20 cellular contexts compared by ENCODE assay signal in the genomic region with DNA sequence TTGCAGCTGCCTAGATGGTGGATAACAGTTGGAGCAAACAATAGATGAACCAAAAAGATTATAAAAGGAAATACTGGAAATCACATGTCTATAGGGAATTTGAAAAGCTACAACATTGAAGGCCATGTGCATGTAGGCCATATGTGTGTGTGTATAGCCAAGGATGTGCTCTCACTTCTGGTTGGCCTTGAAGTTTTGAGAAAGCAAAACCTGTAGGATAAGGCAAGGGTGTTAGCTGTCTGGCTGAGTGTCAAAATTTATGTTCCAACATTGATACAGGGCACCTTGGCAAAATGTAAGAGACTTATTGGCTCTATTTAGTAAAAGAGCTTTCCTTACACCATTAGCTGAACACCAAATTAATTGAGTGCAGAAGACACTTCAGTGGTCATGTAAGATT.
DNase-seq lines count a peak whose midpoint lies in the region; ATAC-seq, FAIRE-seq and TF ChIP-seq lines count a peak whose summit lies in the region.
"Had no signal": no experiment of that assay in that cellular context is flagged by ENCODE, and none has a peak within 500 bp of the region (broad histone marks: within the 10 kb centered on the region; RNA-seq: fewer than 3 reads in every experiment).

No MANE protein-coding gene starts in this region.

- no peaks in the 10 kb centered on the region for H4K20me1 ChIP-seq in H1 (replicated peaks in 1 of 2; ENCODE audit: control insufficient read depth in 1 of 2, insufficient read depth in 2 of 2, low read length in 2 of 2)
- H4K20me1 ChIP-seq: BLaER1 had no signal

- no peak overlapping the region for H3K4me2 ChIP-seq in H1 (ENCODE audit: insufficient read depth in 1 of 2, low read depth in 2 of 2, low read length in 2 of 2)
- no peak overlapping the region for H3K4me2 ChIP-seq in neuronal stem cell (ENCODE audit: insufficient read depth, low read length, poor library complexity, severe bottlenecking)
- H3K4me2 ChIP-seq: BLaER1 had no signal

- no peak overlapping the region for H4K91ac ChIP-seq in H1 (replicated peaks; ENCODE audit: insufficient read length, low read length)
- no peak overlapping the region for H4K91ac ChIP-seq in neuronal stem cell (ENCODE audit: low read depth, low read length, poor library complexity)

- H3K14ac ChIP-seq in H1 (ENCODE audit: insufficient read length), result no peak overlapping the region
- no peak overlapping the region for H3K14ac ChIP-seq in neuronal stem cell (ENCODE audit: low read length)

- H4K8ac ChIP-seq in H1 (ENCODE audit: extremely low read depth, insufficient read depth, low read length) (no peak overlapping the region), neuronal stem cell (ENCODE audit: low read depth, low read length) (no peak overlapping the region)

- H2AK5ac ChIP-seq in H1 (ENCODE audit: low read depth, low read length) (no peak overlapping the region), neuronal stem cell (ENCODE audit: low read depth, low read length) (no peak overlapping the region)

- H3K18ac ChIP-seq in H1 (ENCODE audit: extremely low read depth, low read length) (no peak overlapping the region), neuronal stem cell (ENCODE audit: low read length) (no peak overlapping the region)

- H2BK12ac ChIP-seq in H1 (ENCODE audit: low read depth, low read length) (no peak overlapping the region), neuronal stem cell (ENCODE audit: low read length) (no peak overlapping the region)

- no peak for TF ChIP-seq RAD21 in H1 (IDR thresholded peaks at IDR 0.05 in 1 of 2, conservative IDR thresholded peaks at IDR 0.05 in 1 of 2; ENCODE audit: low read depth in 2 of 2, low read length in 2 of 2)

- H2AFZ ChIP-seq in H1 (ENCODE audit: low read length) (peak overlapping the region; percentile 81; the same call in 1 of the 2 replicates), neuronal stem cell (ENCODE audit: low read length) (peak overlapping the region; percentile 35)

- H2BK15ac ChIP-seq in H1 (ENCODE audit: low read length) (no peak overlapping the region), neuronal stem cell (ENCODE audit: low read length) (no peak overlapping the region)

- CTCF ChIA-PET in H1 (lab: Charles Lee; ENCODE audit: partially characterized antibody), result interaction anchor here (0.6 kb wide), 1 partner anchor 109 kb away, joined by 3 read pairs; no protein-coding TSS in a partner anchor

- peak overlapping the region; percentile 54 for H3K27ac Mint-ChIP-seq in activated T-cell treated with anti-CD3 and anti-CD28 coated beads, Interleukin-2, amount 50 U/mL, for 72 hours
- H3K27ac Mint-ChIP-seq: B cell; CD8-positive, alpha-beta T cell had no signal

- no peak for TF ChIP-seq POLR2A in H1 (IDR thresholded peaks at IDR 0.05; ENCODE audit: control extremely low read depth in 1 of 2, low read depth in 2 of 2, low read length in 2 of 2)

- POLR2A ChIA-PET in H1 (lab: Charles Lee; ENCODE audit: partially characterized antibody), result no interaction called here

- H3K79me1 ChIP-seq in H1 (ENCODE audit: low read depth, low read length), result no peaks in the 10 kb centered on the region
- H3K79me1 ChIP-seq in neuronal stem cell (ENCODE audit: low read depth, low read length), result no peaks in the 10 kb centered on the region

- no peak for TF ChIP-seq CTCF in H1 (IDR thresholded peaks at IDR 0.05; ENCODE audit: control extremely low read depth in 1 of 3, insufficient read depth in 1 of 3, low read depth in 1 of 3, low read length in 3 of 3)

- H3K4me3 ChIP-seq in H1 (ENCODE audit: extremely low read depth in 1 of 4, insufficient read depth in 2 of 4, low read depth in 3 of 4, low read length in 4 of 4) (no peak overlapping the region), neuronal stem cell (ENCODE audit: low read length in 2 of 2) (no peak overlapping the region)
- H3K4me3 ChIP-seq: BLaER1, GM12878 had no signal

- H3K27ac ChIP-seq in H1 (ENCODE audit: low read depth, low read length), result no peak overlapping the region
- H3K27ac ChIP-seq in neuronal stem cell (replicated peaks; ENCODE audit: low read length), result no peak overlapping the region
- H3K27ac ChIP-seq: 22Rv1, BLaER1, C4-2B had no signal

- H2BK20ac ChIP-seq in H1 (ENCODE audit: low read length), result no peak overlapping the region

- no peak for FAIRE-seq in H1 (lab: Jason Lieb, UNC)
- FAIRE-seq: GM12878 had no signal

- ATAC-seq in activated T-cell treated with anti-CD3 and anti-CD28 coated beads, Interleukin-2, amount 50 U/mL, for 72 hours (replicated peaks in 1 of 2), result no peak
- ATAC-seq in HG02588 (IDR thresholded peaks at IDR 0.05; ENCODE audit: unreplicated experiment), result no peak
- ATAC-seq: CD8-positive, alpha-beta T cell; GM12878; HCT116 had no signal

- no peak overlapping the region for H3K23ac ChIP-seq in H1 (ENCODE audit: insufficient read length)
- H3K23ac ChIP-seq in neuronal stem cell (ENCODE audit: low read depth, low read length, poor library complexity), result no peak overlapping the region

- H4K5ac ChIP-seq in H1 (ENCODE audit: insufficient read length, low read depth, low read length), result no peak overlapping the region

- no peaks in the 10 kb centered on the region for H3K9me3 ChIP-seq in H1 (ENCODE audit: insufficient read depth in 2 of 2, low read depth in 1 of 2, low read length in 1 of 2)
- H3K9me3 ChIP-seq in neuronal stem cell (replicated peaks in 1 of 2; ENCODE audit: control insufficient read depth in 2 of 2, insufficient read depth in 1 of 2, low read depth in 1 of 2, low read length in 2 of 2), result no peaks in the 10 kb centered on the region
- H3K9me3 ChIP-seq: BLaER1, Caco-2 had no signal

- H3K4me3 Mint-ChIP-seq in activated T-cell treated with anti-CD3 and anti-CD28 coated beads, Interleukin-2, amount 50 U/mL, for 72 hours, result no peak overlapping the region
- H3K4me3 Mint-ChIP-seq: B cell; CD4-positive, CD25-positive, alpha-beta regulatory T cell; CD8-positive, alpha-beta T cell had no signal

- H2BK120ac ChIP-seq in H1 (replicated peaks; ENCODE audit: low read depth, low read length) (no peak overlapping the region), neuronal stem cell (ENCODE audit: low read depth, low read length) (no peak overlapping the region)

- H3K4me1 ChIP-seq in H1 (replicated peaks in 1 of 4; ENCODE audit: control insufficient read depth in 3 of 4, insufficient read depth in 4 of 4, low read length in 3 of 4), result no peaks in the 10 kb centered on the region
- no peaks in the 10 kb centered on the region for H3K4me1 ChIP-seq in neuronal stem cell (ENCODE audit: control insufficient read depth in 2 of 2, insufficient read depth in 1 of 2, low read depth in 1 of 2, low read length in 2 of 2)
- H3K4me1 ChIP-seq: BLaER1, Caco-2 had no signal

- H3K56ac ChIP-seq in H1 (replicated peaks; ENCODE audit: insufficient read length, low read depth, low read length), result no peak overlapping the region

- DNase-seq in activated T-cell treated with anti-CD3 and anti-CD28 coated beads, Interleukin-2, amount 50 U/mL, for 72 hours, result no peak
- no peak for DNase-seq in activated T-cell treated with anti-CD3 and anti-CD28 coated beads, Interleukin-2, amount 50 U/mL, for 1 hour
- no peak for DNase-seq in H1 (ENCODE audit: low read depth in 1 of 2, low spot score in 2 of 2)
- DNase-seq in neuronal stem cell (ENCODE audit: low spot score), result no peak
- DNase-seq in activated CD8-positive, alpha-beta memory T cell treated with anti-CD3 and anti-CD28 coated beads, Interleukin-2, amount 50 U/mL, for 4 hours, result no peak
- DNase-seq: Caco-2; CD4-positive, CD25-positive, alpha-beta regulatory T cell; CD8-positive, alpha-beta T cell; DMS153; EL; GDM1; GOT3; H7 had no signal

- no peaks in the 10 kb centered on the region for H3K23me2 ChIP-seq in H1 (ENCODE audit: low read depth, low read length)

- no peaks in the 10 kb centered on the region for H3K79me2 ChIP-seq in H1 (ENCODE audit: control insufficient read depth in 1 of 2, insufficient read depth in 2 of 2, low read length in 2 of 2)

- H3K4ac ChIP-seq in H1 (replicated peaks; ENCODE audit: insufficient read length, low read depth, low read length) (no peak overlapping the region), neuronal stem cell (ENCODE audit: low read length) (no peak overlapping the region)

- H3K4me1 Mint-ChIP-seq in activated T-cell treated with anti-CD3 and anti-CD28 coated beads, Interleukin-2, amount 50 U/mL, for 72 hours (ENCODE audit: low read depth), result no peaks in the 10 kb centered on the region
- H3K4me1 Mint-ChIP-seq: B cell; CD4-positive, CD25-positive, alpha-beta regulatory T cell had no signal

- H3K36me3 ChIP-seq in H1 (ENCODE audit: control insufficient read depth in 2 of 4, insufficient read depth in 4 of 4, low read length in 3 of 4) (no peaks in the 10 kb centered on the region), neuronal stem cell (replicated peaks in 1 of 2; ENCODE audit: control insufficient read depth in 2 of 2, insufficient read depth in 2 of 2, low read length in 2 of 2) (no peaks in the 10 kb centered on the region)
- H3K36me3 ChIP-seq: BLaER1 had no signal

- H3K27me3 Mint-ChIP-seq in activated T-cell treated with anti-CD3 and anti-CD28 coated beads, Interleukin-2, amount 50 U/mL, for 72 hours (ENCODE audit: low read depth), result no peaks in the 10 kb centered on the region
- H3K27me3 Mint-ChIP-seq: B cell; CD4-positive, CD25-positive, alpha-beta regulatory T cell had no signal

- H2BK5ac ChIP-seq in H1 (ENCODE audit: low read depth, low read length) (no peak overlapping the region), neuronal stem cell (ENCODE audit: low read length) (no peak overlapping the region)

- no peak for TF ChIP-seq EP300 in H1 (IDR thresholded peaks at IDR 0.05; ENCODE audit: borderline replicate concordance in 1 of 2, low read depth in 2 of 2, low read length in 2 of 2)

- peaks cover 0 to 2% of the 10 kb centered on the region in 2 donors for H3K36me3 Mint-ChIP-seq in activated T-cell treated with anti-CD3 and anti-CD28 coated beads, Interleukin-2, amount 50 U/mL, for 72 hours (ENCODE audit: insufficient read depth in 2 of 2)
- H3K36me3 Mint-ChIP-seq: CD4-positive, CD25-positive, alpha-beta regulatory T cell; CD8-positive, alpha-beta T cell had no signal

- peaks cover 5 to 8% of the 10 kb centered on the region in 2 donors for H3K9me3 Mint-ChIP-seq in activated T-cell treated with anti-CD3 and anti-CD28 coated beads, Interleukin-2, amount 50 U/mL, for 72 hours

- no peak overlapping the region for H3K9ac ChIP-seq in H1 (replicated peaks in 1 of 4; ENCODE audit: extremely low read depth in 1 of 4, low read depth in 3 of 4, low read length in 3 of 4)
- no peak overlapping the region for H3K9ac ChIP-seq in neuronal stem cell (ENCODE audit: low read depth, low read length, poor library complexity)
- H3K9ac ChIP-seq: BLaER1 had no signal

- H3K27me3 ChIP-seq in H1 (replicated peaks in 1 of 4; ENCODE audit: control insufficient read depth in 3 of 4, extremely low read depth in 1 of 4, insufficient read depth in 3 of 4, low read length in 3 of 4), result no peaks in the 10 kb centered on the region
- H3K27me3 ChIP-seq in neuronal stem cell (ENCODE audit: control insufficient read depth in 3 of 3, insufficient read depth in 3 of 3, low read depth in 1 of 3, low read length in 3 of 3), result no peaks in the 10 kb centered on the region
- H3K27me3 ChIP-seq: BLaER1 had no signal

TF ChIP-seq in H1, 55 proteins besides CTCF, POLR2A, EP300 and RAD21 (continues in another document):
- TF ChIP-seq, protein P1, sequence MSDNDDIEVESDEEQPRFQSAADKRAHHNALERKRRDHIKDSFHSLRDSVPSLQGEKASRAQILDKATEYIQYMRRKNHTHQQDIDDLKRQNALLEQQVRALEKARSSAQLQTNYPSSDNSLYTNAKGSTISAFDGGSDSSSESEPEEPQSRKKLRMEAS (IDR thresholded peaks at IDR 0.05), result no peak
- no peak for TF ChIP-seq KDM5A (IDR thresholded peaks at IDR 0.05; ENCODE audit: low read length)
